ENCODE assay signal across 24 cellular contexts in the genomic region with DNA sequence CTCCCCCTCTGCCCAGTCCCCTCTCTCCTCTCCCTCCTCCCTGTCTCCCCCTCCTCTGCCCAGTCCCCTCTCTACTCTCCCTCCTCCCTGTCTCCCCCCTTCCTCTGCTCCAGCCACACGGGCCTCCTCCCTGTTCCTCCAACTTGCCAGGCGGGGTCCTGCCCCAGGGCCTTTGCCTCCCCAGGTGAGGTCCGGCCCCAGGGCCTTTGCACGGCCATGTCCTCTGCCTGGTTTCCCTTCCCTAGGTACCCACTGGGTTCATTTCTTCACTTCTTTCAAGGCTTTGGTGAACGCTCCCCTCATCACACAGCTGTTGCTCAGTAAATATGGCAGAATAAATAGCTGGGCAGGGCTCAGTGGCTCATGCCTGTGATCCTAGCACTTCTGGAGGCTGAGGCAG. TPM values are rescaled to one million over a fixed set of nuclear protein-coding genes. Genes with fewer than 3 reads are reported as not detected.
"Had no signal": no experiment of that assay in that cellular context is flagged by ENCODE, and none has a peak within 500 bp of the region (broad histone marks: within the 10 kb centered on the region; RNA-seq: fewer than 3 reads in every experiment).

No MANE protein-coding gene starts in this region.

- H3K27me3 ChIP-seq: dorsolateral prefrontal cortex, hepatocyte had no signal

- DNase-seq: cortex of kidney; dorsolateral prefrontal cortex; effector CD8-positive, alpha-beta T cell; foreskin melanocyte; head of caudate nucleus; kidney; left cardiac atrium; left ventricle myocardium inferior; lower lobe of right lung; mesendoderm; naive B cell; sigmoid colon; stimulated activated CD4-positive, alpha-beta T cell treated with anti-CD3 and anti-CD28 coated beads, Interleukin-2, amount 100 ng/mL, for 24 hours; stimulated activated CD4-positive, alpha-beta T cell treated with anti-CD3 and anti-CD28 coated beads, Interleukin-4, amount 100 ng/mL, for 4 hours; stimulated activated naive CD4-positive, alpha-beta T cell; stomach; substantia nigra had no signal

- H3K79me2 ChIP-seq: hepatocyte had no signal

- H2AFZ ChIP-seq: hepatocyte had no signal

- H3K27ac ChIP-seq: dorsolateral prefrontal cortex, hepatocyte, left ventricle myocardium inferior, lower lobe of right lung, sigmoid colon, skin epidermis, stomach, thoracic aorta had no signal

- FAIRE-seq: kidney, urothelium cell line had no signal

- H3K36me3 ChIP-seq: left ventricle myocardium inferior, lower lobe of right lung, sigmoid colon, stomach, thoracic aorta had no signal

- H3K4me1 ChIP-seq: lower lobe of right lung, sigmoid colon had no signal

- H3K4me3 ChIP-seq: dorsolateral prefrontal cortex, hepatocyte, left ventricle myocardium inferior, lower lobe of right lung, sigmoid colon, skin epidermis, stomach, thoracic aorta had no signal

- H3K4me2 ChIP-seq: hepatocyte had no signal

- H3K9me3 ChIP-seq: left ventricle myocardium inferior, lower lobe of right lung, sigmoid colon, stomach, thoracic aorta had no signal

RNA-seq across cellular contexts. Expression of gene MISP, which starts 21.1 kb away (rescaled TPM):
- total RNA-seq: left ventricle myocardium inferior, pulmonary artery endothelial cell had no signal

RNA-seq across cellular contexts. Expression of gene PLPPR3, which starts 49.7 kb away (rescaled TPM):
- total RNA-seq: kidney, left ventricle myocardium inferior, omental fat pad, sigmoid colon, thoracic aorta had no signal
- polyA plus RNA-seq: esophagus had no signal

RNA-seq across cellular contexts. Expression of gene AZU1, which starts 55.6 kb away (rescaled TPM):
- total RNA-seq: hepatocyte, left ventricle myocardium inferior, pulmonary artery endothelial cell had no signal
- polyA plus RNA-seq: esophagus had no signal
